Comparison of ENCODE assay signal across 10 cellular contexts in the genomic region with DNA sequence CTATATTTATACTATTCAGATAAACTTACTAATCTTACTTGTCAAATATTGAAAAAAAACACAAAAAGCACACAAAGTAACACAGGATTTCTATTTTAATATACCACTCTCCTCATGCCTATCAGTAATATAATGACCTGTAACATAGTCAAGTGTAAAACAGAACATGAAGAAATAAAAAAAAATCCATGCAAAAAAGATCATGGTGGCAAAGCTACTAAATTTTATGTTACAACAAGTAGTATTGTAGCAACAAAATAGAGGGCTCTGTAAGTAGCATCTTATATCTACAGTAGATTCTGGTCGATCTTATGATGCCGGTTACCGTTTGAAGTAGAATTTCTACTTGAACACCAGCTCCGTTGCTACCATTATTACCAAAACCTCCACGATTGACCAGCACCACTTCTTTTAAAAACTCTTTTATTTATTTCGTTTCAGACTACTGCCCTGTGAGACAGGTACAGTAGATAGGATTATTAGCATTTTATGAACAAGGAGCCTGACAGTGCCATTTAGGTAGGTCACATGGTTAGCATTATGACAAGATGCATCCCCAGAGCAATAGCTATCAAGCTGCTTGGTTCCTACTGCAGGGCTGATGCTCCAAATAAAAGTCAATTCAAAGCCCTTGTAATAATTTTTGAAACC. TPM values are rescaled to one million over a fixed set of nuclear protein-coding genes. Genes with fewer than 3 reads are reported as not detected.
DNase-seq lines count a peak whose midpoint lies in the region; ATAC-seq and TF ChIP-seq lines count a peak whose summit lies in the region.
"Had no signal": no experiment of that assay in that cellular context is flagged by ENCODE, and none has a peak within 500 bp of the region (broad histone marks: within the 10 kb centered on the region; RNA-seq: fewer than 3 reads in every experiment).

No MANE protein-coding gene starts in this region.

- H3K4me1 ChIP-seq in tibial nerve (peaks cover 0 to 49% (median 9%) of the 10 kb centered on the region in 4 donors), foreskin keratinocyte (peaks cover 17% of the 10 kb centered on the region)

- no peak for TF ChIP-seq POLR2A in tibial nerve (IDR thresholded peaks at IDR 0.05)

- no peaks in the 10 kb centered on the region for H3K36me3 Mint-ChIP-seq in mesothelial cell of epicardium
- H3K36me3 Mint-ChIP-seq: naive B cell had no signal

- H3K9me3 ChIP-seq in tibial nerve, result no peaks in the 10 kb centered on the region

- peak overlapping the region; percentile 55 for H3K27ac Mint-ChIP-seq in mesothelial cell of epicardium
- H3K27ac Mint-ChIP-seq: activated CD4-positive, alpha-beta T cell treated with anti-CD3 and anti-CD28 coated beads, Interleukin-2, amount 10 ng/mL, durations not matched to agents 24 days and 14 days; naive B cell had no signal

- no peaks in the 10 kb centered on the region for H3K27me3 ChIP-seq in tibial nerve
- H3K27me3 ChIP-seq in foreskin keratinocyte, result no peaks in the 10 kb centered on the region

- ATAC-seq in HG02610 (IDR thresholded peaks at IDR 0.05; ENCODE audit: unreplicated experiment) (peak; percentile 7), foreskin keratinocyte (no peak)

- H3K36me3 ChIP-seq in tibial nerve, result no peaks in the 10 kb centered on the region

- H3K9me3 Mint-ChIP-seq in mesothelial cell of epicardium, result no peaks in the 10 kb centered on the region
- H3K9me3 Mint-ChIP-seq: activated CD4-positive, alpha-beta T cell treated with anti-CD3 and anti-CD28 coated beads, Interleukin-2, amount 10 ng/mL, durations not matched to agents 24 days and 14 days; naive B cell had no signal

- WGBS in tibial nerve, 2 donors, result 50 to 63% methylated on average over 6 of the region's 6 CpGs

- H3K4me1 Mint-ChIP-seq in mesothelial cell of epicardium, result peaks cover 42% of the 10 kb centered on the region

- peak overlapping the region; percentile 78 for H3K4me3 Mint-ChIP-seq in mesothelial cell of epicardium
- H3K4me3 Mint-ChIP-seq: activated CD4-positive, alpha-beta T cell treated with anti-CD3 and anti-CD28 coated beads, Interleukin-2, amount 10 ng/mL, durations not matched to agents 24 days and 14 days had no signal

- in situ Hi-C loops in astrocyte of the spinal cord (cut with HindIII; ENCODE audit: low sequenced_read_pairs), result no loop called here

- H3K4me3 ChIP-seq in astrocyte of the spinal cord (ENCODE audit: low read depth, low read length), result peak overlapping the region; percentile 58
- H3K4me3 ChIP-seq in tibial nerve, result peak overlapping the region in 3 of 4 donors; percentile 19 to 59 (median 22)

- TF ChIP-seq CTCF in astrocyte of the spinal cord (IDR thresholded peaks at IDR 0.05; ENCODE audit: low read depth, low read length) (no peak), mesothelial cell of epicardium (IDR thresholded peaks at IDR 0.05; ENCODE audit: unreplicated experiment) (no peak), tibial nerve (IDR thresholded peaks at IDR 0.05) (no peak), foreskin keratinocyte (conservative IDR thresholded peaks at IDR 0.05) (no peak)

- H3K27ac ChIP-seq in tibial nerve (peak overlapping the region; percentile 75 to 92 (median 79)), foreskin keratinocyte (no peak overlapping the region)

- TF ChIP-seq EP300 in tibial nerve (IDR thresholded peaks at IDR 0.05), result peak in 1 of 2 donors; percentile 25

- peaks cover 33% of the 10 kb centered on the region for H3K27me3 Mint-ChIP-seq in mesothelial cell of epicardium (ENCODE audit: low read depth)

- peak; percentile 36 for DNase-seq in astrocyte of the spinal cord (ENCODE audit: low read depth, low spot score)
- DNase-seq in mesothelial cell of epicardium (ENCODE audit: low spot score in 2 of 2, unreplicated experiment in 2 of 2), result no peak
- no peak for DNase-seq in tibial nerve (ENCODE audit: low spot score in 2 of 2)
- no peak for DNase-seq in activated T-cell treated with anti-CD3 and anti-CD28 coated beads, Interleukin-2, amount 50 U/mL, for 48 hours
- DNase-seq in NCI-H748 treated with DMSO at 0.1 percent for 48 hours (lab: John Stamatoyannopoulos, UW), result no peak
- no peak for DNase-seq in foreskin keratinocyte
- DNase-seq: activated CD4-positive, alpha-beta T cell treated with anti-CD3 and anti-CD28 coated beads, Interleukin-2, amount 10 ng/mL, durations not matched to agents 24 days and 14 days; activated naive CD4-positive, alpha-beta T cell treated with Interleukin-2 at 50 U/mL for 16 hours; naive B cell had no signal

RNA-seq across cellular contexts. Expression of a gene that starts 2.1 kb away (rescaled TPM):
- total RNA-seq in mesothelial cell of epicardium, result 23.9 to 26.4 TPM (median 25.6 TPM) in 3 replicates
- total RNA-seq in tibial nerve, result 10 to 100 TPM; 15.0 to 32.1 (median 21.8) TPM
- total RNA-seq in foreskin keratinocyte, result 1.3 and 3.6 TPM in 2 replicates
- 0.57 and 0.76 TPM in 2 replicates for polyA plus RNA-seq in foreskin keratinocyte
- total RNA-seq: activated CD4-positive, alpha-beta T cell treated with anti-CD3 and anti-CD28 coated beads, Interleukin-2, amount 10 ng/mL, durations not matched to agents 24 days and 14 days had no signal

RNA-seq across cellular contexts. Expression of a gene that starts 40.0 kb away (rescaled TPM):
- total RNA-seq in mesothelial cell of epicardium (19.2 to 22.7 TPM (median 20.2 TPM) in 3 replicates), tibial nerve (10 to 100 TPM in 2 of 4 donors, 1 to 10 TPM in 2; 9.4 to 21.3 (median 11.4) TPM), foreskin keratinocyte (9.9 and 10.7 TPM in 2 replicates)
- 4.8 and 5.5 TPM in 2 replicates for polyA plus RNA-seq in foreskin keratinocyte
